Comparison of ENCODE assay signal across 10 cellular contexts in genomic region chr3:126782554-126782953, GRCh38.
DNase-seq lines count a peak whose midpoint lies in the region; ATAC-seq and TF ChIP-seq lines count a peak whose summit lies in the region.
"Had no signal": no experiment of that assay in that cellular context is flagged by ENCODE, and none has a peak within 500 bp of the region (broad histone marks: within the 10 kb centered on the region; RNA-seq: fewer than 3 reads in every experiment).

No MANE protein-coding gene starts in this region.

- no peak overlapping the region for H4K8ac ChIP-seq in neuronal stem cell (ENCODE audit: low read depth, low read length)

- H3K4me3 ChIP-seq in prostate gland (no peak overlapping the region), OCI-LY7 (ENCODE audit: low read depth, low read length, poor library complexity, severe bottlenecking) (no peak overlapping the region), neuronal stem cell (ENCODE audit: low read length in 2 of 2) (no peak overlapping the region)

- H3K4ac ChIP-seq in neuronal stem cell (ENCODE audit: low read length) = no peak overlapping the region

- H3K23ac ChIP-seq in neuronal stem cell (ENCODE audit: low read depth, low read length, poor library complexity) = no peak overlapping the region

- no peak overlapping the region for H3K14ac ChIP-seq in neuronal stem cell (ENCODE audit: low read length)

- H3K27ac ChIP-seq in prostate gland = no peak overlapping the region
- no peak overlapping the region for H3K27ac ChIP-seq in OCI-LY7 (ENCODE audit: low read depth, low read length, poor library complexity, severe bottlenecking)
- H3K27ac ChIP-seq in neuronal stem cell (replicated peaks; ENCODE audit: low read length) = no peak overlapping the region

- DNase-seq in GM04504 (ENCODE audit: low read depth) = peak; percentile 86
- peak; percentile 75 for DNase-seq in SW480 (ENCODE audit: low spot score)
- DNase-seq in foreskin melanocyte = peak; percentile 38
- no peak for DNase-seq in sciatic nerve (ENCODE audit: low spot score)
- no peak for DNase-seq in prostate gland (ENCODE audit: low spot score)
- no peak for DNase-seq in OCI-LY7 (ENCODE audit: low spot score)
- no peak for DNase-seq in neuronal stem cell (ENCODE audit: low spot score)
- DNase-seq: anterior cingulate cortex, immature natural killer cell had no signal

- H3K36me3 ChIP-seq in prostate gland (no peaks in the 10 kb centered on the region), OCI-LY7 (ENCODE audit: insufficient read depth, low read length) (no peaks in the 10 kb centered on the region), neuronal stem cell (replicated peaks in 1 of 2; ENCODE audit: control insufficient read depth in 2 of 2, insufficient read depth in 2 of 2, low read length in 2 of 2) (no peaks in the 10 kb centered on the region)

- H4K91ac ChIP-seq in neuronal stem cell (ENCODE audit: low read depth, low read length, poor library complexity) = no peak overlapping the region

- H3K27me3 ChIP-seq in prostate gland (replicated peaks; ENCODE audit: insufficient read depth) (no peaks in the 10 kb centered on the region), neuronal stem cell (ENCODE audit: control insufficient read depth in 3 of 3, insufficient read depth in 3 of 3, low read depth in 1 of 3, low read length in 3 of 3) (no peaks in the 10 kb centered on the region)

- no peak overlapping the region for H3K18ac ChIP-seq in neuronal stem cell (ENCODE audit: low read length)

- H3K4me1 ChIP-seq in prostate gland (replicated peaks) (no peaks in the 10 kb centered on the region), OCI-LY7 (ENCODE audit: insufficient read depth, low read length, poor library complexity, severe bottlenecking) (no peaks in the 10 kb centered on the region), neuronal stem cell (ENCODE audit: control insufficient read depth in 2 of 2, insufficient read depth in 1 of 2, low read depth in 1 of 2, low read length in 2 of 2) (peaks cover 19 to 27% of the 10 kb centered on the region in 2 donors)

- no peaks in the 10 kb centered on the region for H3K79me1 ChIP-seq in neuronal stem cell (ENCODE audit: low read depth, low read length)

- no peaks in the 10 kb centered on the region for H4K20me1 ChIP-seq in OCI-LY7 (ENCODE audit: insufficient read depth, low read length)

- no peak for TF ChIP-seq CTCF in prostate gland (IDR thresholded peaks at IDR 0.05)
- no peak for TF ChIP-seq CTCF in OCI-LY7 (conservative IDR thresholded peaks at IDR 0.05; ENCODE audit: low read length)

- no peaks in the 10 kb centered on the region for H3K9me2 ChIP-seq in OCI-LY7 (ENCODE audit: insufficient read depth, low read length)

- no peak overlapping the region for H3K9ac ChIP-seq in neuronal stem cell (ENCODE audit: low read depth, low read length, poor library complexity)

- H2BK120ac ChIP-seq in neuronal stem cell (ENCODE audit: low read depth, low read length) = no peak overlapping the region

- no peaks in the 10 kb centered on the region for H3K79me2 ChIP-seq in OCI-LY7 (ENCODE audit: insufficient read depth, low read depth, low read length)

- H2BK12ac ChIP-seq in neuronal stem cell (ENCODE audit: low read length) = no peak overlapping the region

- H3K4me2 ChIP-seq in OCI-LY7 (ENCODE audit: low read length) (no peak overlapping the region), neuronal stem cell (ENCODE audit: insufficient read depth, low read length, poor library complexity, severe bottlenecking) (no peak overlapping the region)

- H2BK5ac ChIP-seq in neuronal stem cell (ENCODE audit: low read length) = no peak overlapping the region

- TF ChIP-seq POLR2A in prostate gland (IDR thresholded peaks at IDR 0.05) = no peak

- no peak overlapping the region for H2AFZ ChIP-seq in OCI-LY7 (ENCODE audit: low read length)
- H2AFZ ChIP-seq in neuronal stem cell (ENCODE audit: low read length) = no peak overlapping the region

- no TSS peak for BruUV-seq in OCI-LY7 (replicated peaks; lab: Mats Ljungman, UMichigan)

- H2AK5ac ChIP-seq in neuronal stem cell (ENCODE audit: low read depth, low read length) = no peak overlapping the region

- intact Hi-C loops in sciatic nerve (cut with DNase I) (no loop called here), prostate gland (cut with DNase I) (no loop called here), OCI-LY7 (cut with micrococcal nuclease; ENCODE audit: unreplicated experiment) (no loop called here)

- H2BK15ac ChIP-seq in neuronal stem cell (ENCODE audit: low read length) = no peak overlapping the region

- WGBS in prostate gland = 50% methylated on average over 3 of the region's 3 CpGs
- no CpG with 5 or more reads among the region's 3 CpGs for WGBS in neuronal stem cell (ENCODE audit: extremely low coverage in 2 of 2, insufficient read length in 2 of 2, insufficient replicate concordance in 1 of 2), 2 donors

- ATAC-seq in sciatic nerve (peak; percentile 83), GM18858 (IDR thresholded peaks at IDR 0.05; ENCODE audit: unreplicated experiment) (no peak)

- POLR2A ChIA-PET in OCI-LY7 (lab: Charles Lee) = no interaction called here

- CTCF ChIA-PET in OCI-LY7 (lab: Charles Lee; ENCODE audit: unreplicated experiment) = no interaction called here

- H3K9me3 ChIP-seq in prostate gland = no peaks in the 10 kb centered on the region
- H3K9me3 ChIP-seq in OCI-LY7 (ENCODE audit: low read length) = no peaks in the 10 kb centered on the region
- H3K9me3 ChIP-seq in neuronal stem cell (replicated peaks in 1 of 2; ENCODE audit: control insufficient read depth in 2 of 2, insufficient read depth in 1 of 2, low read depth in 1 of 2, low read length in 2 of 2) = peaks cover 0 to 11% of the 10 kb centered on the region in 2 donors

Comparison
In these comparisons a context has a peak if more than half of its experiments do, and no peak if none do; other contexts are left out.
1. DNase-seq: peak in GM04504 (single experiment), SW480 (single experiment) and foreskin melanocyte (single experiment); none in sciatic nerve (single experiment), prostate gland (single experiment), OCI-LY7 (single experiment) and neuronal stem cell (single experiment).